Comparison of ENCODE assay signal across 18 cellular contexts in genomic region chrY:16608679-16609078, GRCh38.
DNase-seq lines count a peak whose midpoint lies in the region; ATAC-seq, FAIRE-seq and TF ChIP-seq lines count a peak whose summit lies in the region.
"Had no signal": no experiment of that assay in that cellular context is flagged by ENCODE, and none has a peak within 500 bp of the region (broad histone marks: within the 10 kb centered on the region; RNA-seq: fewer than 3 reads in every experiment).

No MANE protein-coding gene starts in this region.

- FAIRE-seq in GM12892 (lab: Jason Lieb, UNC) = no peak
- FAIRE-seq: H1 had no signal

- H3K27ac ChIP-seq in prostate gland = no peak overlapping the region
- no peak overlapping the region for H3K27ac ChIP-seq in aorta (ENCODE audit: low read depth in 1 of 2, low read length in 2 of 2)
- H3K27ac ChIP-seq in osteoblast (ENCODE audit: low read depth, low read length) = no peak overlapping the region
- H3K27ac ChIP-seq: BLaER1, HL-60 had no signal

- H3K4me1 ChIP-seq in prostate gland (replicated peaks) = no peaks in the 10 kb centered on the region
- H3K4me1 ChIP-seq in aorta (ENCODE audit: control insufficient read depth in 1 of 2, insufficient read depth in 2 of 2, low read length in 2 of 2) = no peaks in the 10 kb centered on the region
- no peaks in the 10 kb centered on the region for H3K4me1 ChIP-seq in osteoblast (ENCODE audit: insufficient read depth, low read length)
- H3K4me1 ChIP-seq: BLaER1 had no signal

- H3K9me3 ChIP-seq in prostate gland (no peaks in the 10 kb centered on the region), aorta (ENCODE audit: control insufficient read depth, low read length) (peaks cover 2% of the 10 kb centered on the region), osteoblast (ENCODE audit: low read depth, low read length) (no peaks in the 10 kb centered on the region)
- H3K9me3 ChIP-seq: BLaER1 had no signal

- H3K4me3 ChIP-seq in epithelial cell of esophagus (ENCODE audit: low read length) (no peak overlapping the region), prostate gland (no peak overlapping the region), aorta (ENCODE audit: low read length in 2 of 2) (no peak overlapping the region), osteoblast (ENCODE audit: insufficient read depth, low read length) (no peak overlapping the region)
- H3K4me3 ChIP-seq: BLaER1 had no signal

- no peak overlapping the region for H2AFZ ChIP-seq in osteoblast (ENCODE audit: low read length)

- no peak for ATAC-seq in aorta (ENCODE audit: low FRiP score)

- H4K20me1 ChIP-seq in osteoblast (ENCODE audit: insufficient read depth, low read length) = no peaks in the 10 kb centered on the region
- H4K20me1 ChIP-seq: BLaER1 had no signal

- intact Hi-C loops in prostate gland (cut with DNase I) (no loop called here), aorta (cut with DNase I) (no loop called here)

- no peaks in the 10 kb centered on the region for H3K36me3 ChIP-seq in prostate gland
- no peaks in the 10 kb centered on the region for H3K36me3 ChIP-seq in aorta (ENCODE audit: control insufficient read depth in 1 of 2, insufficient read depth in 2 of 2, low read length in 1 of 2)
- H3K36me3 ChIP-seq in osteoblast (ENCODE audit: insufficient read depth, low read length) = no peaks in the 10 kb centered on the region
- H3K36me3 ChIP-seq: BLaER1 had no signal

- H3K27me3 ChIP-seq in prostate gland (replicated peaks; ENCODE audit: insufficient read depth) (no peaks in the 10 kb centered on the region), aorta (ENCODE audit: control insufficient read depth in 1 of 2, insufficient read depth in 2 of 2, low read length in 1 of 2) (no peaks in the 10 kb centered on the region), osteoblast (ENCODE audit: insufficient read depth, low read length) (no peaks in the 10 kb centered on the region)
- H3K27me3 ChIP-seq: BLaER1 had no signal

- H3K4me2 ChIP-seq in osteoblast (ENCODE audit: insufficient read depth, low read length) = no peak overlapping the region
- H3K4me2 ChIP-seq: BLaER1 had no signal

- no peaks in the 10 kb centered on the region for H3K79me2 ChIP-seq in osteoblast (ENCODE audit: insufficient read depth, low read length)

- TF ChIP-seq POLR2A in prostate gland (IDR thresholded peaks at IDR 0.05) (no peak), GM12892 (IDR thresholded peaks at IDR 0.05; ENCODE audit: low read depth, low read length) (no peak)

- TF ChIP-seq CTCF in epithelial cell of esophagus (IDR thresholded peaks at IDR 0.05; ENCODE audit: insufficient read depth, low read depth, low read length, missing control alignments) = no peak
- TF ChIP-seq CTCF in prostate gland (IDR thresholded peaks at IDR 0.05) = no peak
- TF ChIP-seq CTCF in osteoblast (IDR thresholded peaks at IDR 0.05; ENCODE audit: extremely low read depth, low read depth, low read length) = no peak

- DNase-seq in MV-4-11 (lab: John Stamatoyannopoulos, UW) (peak; percentile 30), RPMI8226 (peak; percentile 8), epithelial cell of esophagus (ENCODE audit: low read depth) (peak; percentile 48), prostate gland (ENCODE audit: low spot score) (peak; percentile 28), EL (no peak), aorta (no peak), GM12892 (ENCODE audit: insufficient read length) (no peak), osteoblast (ENCODE audit: insufficient read length, low spot score, missing footprints) (no peak)
- DNase-seq: 8988T; CD4-positive, alpha-beta memory T cell; DMS153; DMS79; GF-D8; H9; IMR-90 had no signal

Comparison
In these comparisons a context has a peak if more than half of its experiments do, and no peak if none do; other contexts are left out.
1. DNase-seq: peak in MV-4-11 (single experiment), RPMI8226 (single experiment), epithelial cell of esophagus (single experiment) and prostate gland (single experiment); none in EL (single experiment), aorta (0 of 2), GM12892 (single experiment) and osteoblast (single experiment).